Comparison of ENCODE assay signal across 1 cellular context in genomic region chr3:57951106-57951882, GRCh38.
TF ChIP-seq lines count a peak whose summit lies in the region.

No MANE protein-coding gene starts in this region.

TF ChIP-seq in K562, 482 proteins besides CTCF, POLR2A, EP300 and RAD21 (continued from another document and continues in another):
- no peak for TF ChIP-seq E2F8 (IDR thresholded peaks at IDR 0.05; ENCODE audit: low read depth, partially characterized antibody)
- no peak for TF ChIP-seq GTF2F1 (IDR thresholded peaks at IDR 0.05; ENCODE audit: low read depth, low read length)
- TF ChIP-seq PHB2 (IDR thresholded peaks at IDR 0.05; ENCODE audit: low read depth), result no peak
- no peak for TF ChIP-seq MECOM (CRISPR knock-in tag; IDR thresholded peaks at IDR 0.05)
- TF ChIP-seq ZNF592 (IDR thresholded peaks at IDR 0.05), result peak; percentile 90; the same call in 1 of the 2 replicates
- TF ChIP-seq MITF (IDR thresholded peaks at IDR 0.05), result no peak
- no peak for TF ChIP-seq PRDM10 (IDR thresholded peaks at IDR 0.05; ENCODE audit: partially characterized antibody)
- no peak for TF ChIP-seq IRF2 (CRISPR knock-in tag; IDR thresholded peaks at IDR 0.05)
- TF ChIP-seq NELFE (IDR thresholded peaks at IDR 0.05; ENCODE audit: insufficient read depth, insufficient read length), result no peak
- TF ChIP-seq TAL1 (IDR thresholded peaks at IDR 0.05), result no peak
- TF ChIP-seq ZBTB9 (CRISPR knock-in tag; IDR thresholded peaks at IDR 0.05), result no peak
- TF ChIP-seq SAFB2 (IDR thresholded peaks at IDR 0.05; ENCODE audit: borderline replicate concordance, low read depth, low read length, severe bottlenecking), result no peak
- TF ChIP-seq SMARCA4 (IDR thresholded peaks at IDR 0.05), result peak; percentile 73
- TF ChIP-seq GABPB2 (CRISPR knock-in tag; conservative IDR thresholded peaks at IDR 0.05), result no peak
- peak; percentile 18; the same call in 1 of the 2 replicates for TF ChIP-seq PHF8 (IDR thresholded peaks at IDR 0.05; ENCODE audit: borderline replicate concordance, low read length)
- TF ChIP-seq BCLAF1 (IDR thresholded peaks at IDR 0.05; ENCODE audit: borderline replicate concordance in 1 of 2, control insufficient read depth in 1 of 2, low read depth in 2 of 2, low read length in 1 of 2), result no peak
- no peak for TF ChIP-seq MEF2A (IDR thresholded peaks at IDR 0.05; ENCODE audit: control insufficient read depth, low read depth, low read length)
- peak in 1 of 2 experiments; percentile 37 for TF ChIP-seq E2F6 (IDR thresholded peaks at IDR 0.05; ENCODE audit: borderline replicate concordance in 1 of 2, extremely low read depth in 1 of 2, insufficient read depth in 1 of 2, insufficient read length in 1 of 2, low read depth in 1 of 2, low read length in 1 of 2, poor library complexity in 1 of 2, severe bottlenecking in 1 of 2)
- TF ChIP-seq DNMT1 (IDR thresholded peaks at IDR 0.05), result no peak
- TF ChIP-seq AFF1 (IDR thresholded peaks at IDR 0.05; ENCODE audit: low read depth in 1 of 2, partially characterized antibody in 2 of 2), result no peak
- no peak for TF ChIP-seq ZNF282 (CRISPR knock-in tag; IDR thresholded peaks at IDR 0.05)
- no peak for TF ChIP-seq ZNF511 (CRISPR knock-in tag; IDR thresholded peaks at IDR 0.05)
- TF ChIP-seq CBX8 (IDR thresholded peaks at IDR 0.05; ENCODE audit: borderline replicate concordance, extremely low read depth, low read depth, low read length, poor library complexity, severe bottlenecking), result no peak
- TF ChIP-seq CHAMP1 (IDR thresholded peaks at IDR 0.05), result no peak
- no peak for TF ChIP-seq SIX5 (IDR thresholded peaks at IDR 0.05; ENCODE audit: borderline replicate concordance in 1 of 2, insufficient read depth in 1 of 2, low read depth in 1 of 2, low read length in 2 of 2)
- TF ChIP-seq CAMTA2 (CRISPR knock-in tag; conservative IDR thresholded peaks at IDR 0.05), result no peak
- no peak for TF ChIP-seq ZNF77 (CRISPR knock-in tag; IDR thresholded peaks at IDR 0.05)
